Comparison of ENCODE assay signal across 17 cellular contexts in genomic region chr6:134619789-134620188, GRCh38.
DNase-seq lines count a peak whose midpoint lies in the region; ATAC-seq lines count a peak whose summit lies in the region.
"Had no signal": no experiment of that assay in that cellular context is flagged by ENCODE, and none has a peak within 500 bp of the region (broad histone marks: within the 10 kb centered on the region; RNA-seq: fewer than 3 reads in every experiment).

No MANE protein-coding gene starts in this region.

- H3K27me3 Mint-ChIP-seq in activated CD4-positive, alpha-beta T cell treated with anti-CD3 and anti-CD28 coated beads, Interleukin-2, amount 10 ng/mL, durations not matched to agents 7 days and 5 days, result peaks cover 8% of the 10 kb centered on the region

- H3K27ac Mint-ChIP-seq in activated CD4-positive, alpha-beta T cell treated with anti-CD3 and anti-CD28 coated beads, Interleukin-2, amount 10 ng/mL, durations not matched to agents 7 days and 5 days, result no peak overlapping the region
- H3K27ac Mint-ChIP-seq: activated B cell treated with CpG ODN at 0.5 μM for 24 hours; CD8-positive, alpha-beta memory T cell had no signal

- H3K36me3 Mint-ChIP-seq in activated CD4-positive, alpha-beta T cell treated with anti-CD3 and anti-CD28 coated beads, Interleukin-2, amount 10 ng/mL, durations not matched to agents 7 days and 5 days (ENCODE audit: low read depth), result no peaks in the 10 kb centered on the region
- H3K36me3 Mint-ChIP-seq: CD8-positive, alpha-beta memory T cell had no signal

- H3K4me1 Mint-ChIP-seq in activated CD4-positive, alpha-beta T cell treated with anti-CD3 and anti-CD28 coated beads, Interleukin-2, amount 10 ng/mL, durations not matched to agents 7 days and 5 days, result no peaks in the 10 kb centered on the region

- POLR2A ChIA-PET in activated CD4-positive, alpha-beta T cell treated with anti-CD3 and anti-CD28 coated beads, Interleukin-2, amount 10 ng/mL, durations not matched to agents 7 days and 5 days (lab: Charles Lee), result no interaction called here

- H3K9me3 Mint-ChIP-seq in activated CD4-positive, alpha-beta T cell treated with anti-CD3 and anti-CD28 coated beads, Interleukin-2, amount 10 ng/mL, durations not matched to agents 7 days and 5 days, result no peaks in the 10 kb centered on the region
- H3K9me3 Mint-ChIP-seq: activated B cell treated with CpG ODN at 0.5 μM for 24 hours; CD8-positive, alpha-beta memory T cell had no signal

- H3K4me3 Mint-ChIP-seq in activated CD4-positive, alpha-beta T cell treated with anti-CD3 and anti-CD28 coated beads, Interleukin-2, amount 10 ng/mL, durations not matched to agents 7 days and 5 days, result no peak overlapping the region
- H3K4me3 Mint-ChIP-seq: activated B cell treated with CpG ODN at 0.5 μM for 24 hours; CD8-positive, alpha-beta memory T cell had no signal

- DNase-seq in EL (peak; percentile 69), NCI-H524 (lab: John Stamatoyannopoulos, UW) (peak; percentile 27 to 75), epithelial cell of prostate (ENCODE audit: low read depth, low spot score) (peak; percentile 60), non-pigmented ciliary epithelial cell (ENCODE audit: low read depth) (peak; percentile 47), amniotic stem cell (lab: John Stamatoyannopoulos, UW) (no peak)
- no peak for DNase-seq in activated CD4-positive, alpha-beta T cell treated with anti-CD3 and anti-CD28 coated beads, Interleukin-2, amount 10 ng/mL, durations not matched to agents 7 days and 5 days
- no peak for DNase-seq in activated effector memory CD4-positive, alpha-beta T cell treated with anti-CD3 and anti-CD28 coated beads, Interleukin-2, amount 50 U/mL, for 16 hours
- DNase-seq: activated B cell treated with CpG ODN at 0.5 μM for 24 hours; activated T-cell treated with anti-CD3 and anti-CD28 coated beads for 4 hours; aorta; CD8-positive, alpha-beta memory T cell; NCI-H446; SHP77; stimulated activated CD4-positive, alpha-beta T cell treated with anti-CD3 and anti-CD28 coated beads, Interleukin-2, amount 100 ng/mL, for 24 hours; stomach had no signal

- ATAC-seq in GM18909 (IDR thresholded peaks at IDR 0.05; ENCODE audit: poor library complexity, unreplicated experiment), result no peak

- H3K27ac ChIP-seq in epithelial cell of prostate, result peak overlapping the region; percentile 70
- H3K27ac ChIP-seq: neutrophil, stomach had no signal

- CTCF ChIA-PET in activated CD4-positive, alpha-beta T cell treated with anti-CD3 and anti-CD28 coated beads, Interleukin-2, amount 10 ng/mL, durations not matched to agents 7 days and 5 days (lab: Charles Lee), result interaction anchor here (0.6 to 2.3 kb wide), 5 partner anchors 11 to 433 kb away, joined by 3 to 6 read pairs (median 5); no protein-coding TSS in a partner anchor

Comparison
In these comparisons a context has a peak if more than half of its experiments do, and no peak if none do; other contexts are left out.
1. DNase-seq: peak in EL (single experiment), NCI-H524 (2 of 2), epithelial cell of prostate (single experiment) and non-pigmented ciliary epithelial cell (single experiment); none in activated CD4-positive, alpha-beta T cell treated with anti-CD3 and anti-CD28 coated beads, Interleukin-2, amount 10 ng/mL, durations not matched to agents 7 days and 5 days (single experiment), amniotic stem cell (single experiment) and activated effector memory CD4-positive, alpha-beta T cell treated with anti-CD3 and anti-CD28 coated beads, Interleukin-2, amount 50 U/mL, for 16 hours (single experiment).